1 cellular context compared by ENCODE assay signal in the genomic region with DNA sequence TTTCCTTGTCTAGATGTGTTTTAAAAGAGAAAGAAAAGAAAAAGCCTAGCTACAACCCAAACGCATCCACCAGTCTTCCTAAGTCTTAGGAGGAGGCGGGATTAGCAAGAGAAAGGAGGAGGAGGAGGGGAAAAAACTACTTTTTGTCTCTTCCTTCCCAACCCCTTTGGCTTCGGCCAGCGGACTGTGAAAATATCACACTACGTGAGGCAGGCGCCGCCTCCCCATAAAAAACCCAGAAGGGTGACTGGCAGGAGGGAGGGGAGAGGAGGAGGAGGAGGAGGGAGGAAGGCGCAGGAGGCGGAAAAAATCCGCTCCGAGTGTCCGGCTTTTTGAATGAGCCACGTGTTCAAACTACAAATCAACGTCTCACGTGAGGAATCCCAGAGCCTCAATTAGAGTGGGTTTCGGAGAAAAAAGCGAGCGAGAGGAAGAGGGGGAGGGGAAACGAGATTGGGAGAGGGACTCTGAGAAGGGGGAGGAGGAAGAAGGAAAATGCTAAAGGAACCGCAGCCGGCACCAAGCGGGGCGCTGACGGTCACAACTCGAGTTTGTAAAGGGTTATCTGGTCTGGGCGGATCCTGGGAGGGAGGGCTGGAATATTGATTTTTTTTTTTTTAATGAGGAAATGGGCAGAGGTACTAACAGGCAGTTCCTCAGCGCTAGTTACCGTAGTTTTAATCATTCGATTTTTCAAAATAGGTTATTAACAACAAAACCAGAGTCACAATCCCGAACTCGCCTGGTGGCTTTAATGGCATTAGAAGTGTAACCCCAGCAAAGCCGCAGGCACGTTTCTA.
TF ChIP-seq lines count a peak whose summit lies in the region.

A gene (minus strand): TSS at position 202 of the 800 bp plus-strand sequence. CDS start 381 bp downstream, outside the sequence.

TF ChIP-seq in HepG2, 621 proteins besides CTCF, POLR2A, EP300 and RAD21 (continued from another document and continues in another):
- no peak for TF ChIP-seq AHR (CRISPR knock-in tag; IDR thresholded peaks at IDR 0.05)
- no peak for TF ChIP-seq CEBPG (CRISPR knock-in tag; IDR thresholded peaks at IDR 0.05)
- TF ChIP-seq, protein P1, sequence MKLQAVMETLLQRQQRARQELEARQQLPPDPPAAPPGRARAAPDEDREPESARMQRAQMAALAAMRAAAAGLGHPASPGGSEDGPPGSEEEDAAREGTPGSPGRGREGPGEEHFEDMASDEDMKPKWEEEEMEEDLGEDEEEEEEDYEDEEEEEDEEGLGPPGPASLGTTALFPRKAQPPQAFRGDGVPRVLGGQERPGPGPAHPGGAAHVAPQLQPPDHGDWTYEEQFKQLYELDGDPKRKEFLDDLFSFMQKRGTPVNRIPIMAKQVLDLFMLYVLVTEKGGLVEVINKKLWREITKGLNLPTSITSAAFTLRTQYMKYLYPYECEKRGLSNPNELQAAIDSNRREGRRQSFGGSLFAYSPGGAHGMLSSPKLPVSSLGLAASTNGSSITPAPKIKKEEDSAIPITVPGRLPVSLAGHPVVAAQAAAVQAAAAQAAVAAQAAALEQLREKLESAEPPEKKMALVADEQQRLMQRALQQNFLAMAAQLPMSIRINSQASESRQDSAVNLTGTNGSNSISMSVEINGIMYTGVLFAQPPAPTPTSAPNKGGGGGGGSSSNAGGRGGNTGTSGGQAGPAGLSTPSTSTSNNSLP (IDR thresholded peaks at IDR 0.05; ENCODE audit: low read depth, low read length) = no peak
- no peak for TF ChIP-seq ZNF737 (CRISPR knock-in tag; IDR thresholded peaks at IDR 0.05; ENCODE audit: borderline replicate concordance)
- no peak for TF ChIP-seq TGIF2 (CRISPR knock-in tag; IDR thresholded peaks at IDR 0.05)
- TF ChIP-seq TCF7L2 (IDR thresholded peaks at IDR 0.05; ENCODE audit: low read depth, low read length) = no peak
- no peak for TF ChIP-seq KLF15 (CRISPR knock-in tag; IDR thresholded peaks at IDR 0.05; ENCODE audit: borderline replicate concordance)
- no peak for TF ChIP-seq ZNF138 (CRISPR knock-in tag; IDR thresholded peaks at IDR 0.05; ENCODE audit: low read depth)
- TF ChIP-seq ZSCAN9 (CRISPR knock-in tag; IDR thresholded peaks at IDR 0.05; ENCODE audit: borderline replicate concordance) = peak; percentile 42; the same call in 1 of the 2 replicates
- no peak for TF ChIP-seq ZNF260 (CRISPR knock-in tag; IDR thresholded peaks at IDR 0.05; ENCODE audit: borderline replicate concordance, low read depth)
- TF ChIP-seq, protein P2, sequence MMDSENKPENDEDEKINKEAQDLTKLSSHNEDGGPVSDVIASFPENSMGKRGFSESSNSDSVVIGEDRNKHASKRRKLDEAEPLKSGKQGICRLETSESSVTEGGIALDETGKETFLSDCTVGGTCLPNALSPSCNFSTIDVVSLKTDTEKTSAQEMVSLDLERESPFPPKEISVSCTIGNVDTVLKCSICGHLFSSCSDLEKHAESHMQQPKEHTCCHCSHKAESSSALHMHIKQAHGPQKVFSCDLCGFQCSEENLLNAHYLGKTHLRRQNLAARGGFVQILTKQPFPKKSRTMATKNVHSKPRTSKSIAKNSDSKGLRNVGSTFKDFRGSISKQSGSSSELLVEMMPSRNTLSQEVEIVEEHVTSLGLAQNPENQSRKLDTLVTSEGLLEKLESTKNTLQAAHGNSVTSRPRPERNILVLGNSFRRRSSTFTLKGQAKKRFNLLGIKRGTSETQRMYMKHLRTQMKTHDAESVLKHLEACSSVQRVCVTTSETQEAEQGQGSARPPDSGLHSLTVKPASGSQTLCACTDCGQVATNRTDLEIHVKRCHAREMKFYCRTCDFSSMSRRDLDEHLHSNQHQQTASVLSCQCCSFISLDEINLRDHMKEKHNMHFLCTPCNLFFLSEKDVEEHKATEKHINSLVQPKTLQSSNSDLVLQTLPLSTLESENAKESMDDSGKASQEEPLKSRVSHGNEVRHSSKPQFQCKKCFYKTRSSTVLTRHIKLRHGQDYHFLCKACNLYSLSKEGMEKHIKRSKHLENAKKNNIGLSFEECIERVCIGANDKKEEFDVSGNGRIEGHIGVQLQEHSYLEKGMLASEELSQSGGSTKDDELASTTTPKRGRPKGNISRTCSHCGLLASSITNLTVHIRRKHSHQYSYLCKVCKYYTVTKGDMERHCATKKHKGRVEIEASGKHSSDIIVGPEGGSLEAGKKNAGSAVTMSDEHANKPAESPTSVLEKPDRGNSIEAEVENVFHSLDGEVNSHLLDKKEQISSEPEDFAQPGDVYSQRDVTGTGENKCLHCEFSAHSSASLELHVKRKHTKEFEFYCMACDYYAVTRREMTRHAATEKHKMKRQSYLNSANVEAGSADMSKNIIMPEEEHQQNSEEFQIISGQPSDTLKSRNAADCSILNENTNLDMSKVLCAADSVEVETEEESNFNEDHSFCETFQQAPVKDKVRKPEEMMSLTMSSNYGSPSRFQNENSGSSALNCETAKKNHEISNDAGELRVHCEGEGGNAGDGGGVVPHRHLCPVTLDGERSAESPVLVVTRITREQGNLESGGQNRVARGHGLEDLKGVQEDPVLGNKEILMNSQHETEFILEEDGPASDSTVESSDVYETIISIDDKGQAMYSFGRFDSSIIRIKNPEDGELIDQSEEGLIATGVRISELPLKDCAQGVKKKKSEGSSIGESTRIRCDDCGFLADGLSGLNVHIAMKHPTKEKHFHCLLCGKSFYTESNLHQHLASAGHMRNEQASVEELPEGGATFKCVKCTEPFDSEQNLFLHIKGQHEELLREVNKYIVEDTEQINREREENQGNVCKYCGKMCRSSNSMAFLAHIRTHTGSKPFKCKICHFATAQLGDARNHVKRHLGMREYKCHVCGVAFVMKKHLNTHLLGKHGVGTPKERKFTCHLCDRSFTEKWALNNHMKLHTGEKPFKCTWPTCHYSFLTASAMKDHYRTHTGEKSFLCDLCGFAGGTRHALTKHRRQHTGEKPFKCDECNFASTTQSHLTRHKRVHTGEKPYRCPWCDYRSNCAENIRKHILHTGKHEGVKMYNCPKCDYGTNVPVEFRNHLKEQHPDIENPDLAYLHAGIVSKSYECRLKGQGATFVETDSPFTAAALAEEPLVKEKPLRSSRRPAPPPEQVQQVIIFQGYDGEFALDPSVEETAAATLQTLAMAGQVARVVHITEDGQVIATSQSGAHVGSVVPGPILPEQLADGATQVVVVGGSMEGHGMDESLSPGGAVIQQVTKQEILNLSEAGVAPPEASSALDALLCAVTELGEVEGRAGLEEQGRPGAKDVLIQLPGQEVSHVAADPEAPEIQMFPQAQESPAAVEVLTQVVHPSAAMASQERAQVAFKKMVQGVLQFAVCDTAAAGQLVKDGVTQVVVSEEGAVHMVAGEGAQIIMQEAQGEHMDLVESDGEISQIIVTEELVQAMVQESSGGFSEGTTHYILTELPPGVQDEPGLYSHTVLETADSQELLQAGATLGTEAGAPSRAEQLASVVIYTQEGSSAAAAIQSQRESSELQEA (CRISPR knock-in tag; IDR thresholded peaks at IDR 0.05; ENCODE audit: not compliant biosample characterization) = no peak
- TF ChIP-seq, protein P3, sequence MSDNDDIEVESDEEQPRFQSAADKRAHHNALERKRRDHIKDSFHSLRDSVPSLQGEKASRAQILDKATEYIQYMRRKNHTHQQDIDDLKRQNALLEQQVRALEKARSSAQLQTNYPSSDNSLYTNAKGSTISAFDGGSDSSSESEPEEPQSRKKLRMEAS (IDR thresholded peaks at IDR 0.05) = peak; percentile 71
- no peak for TF ChIP-seq HOXD1 (CRISPR knock-in tag; IDR thresholded peaks at IDR 0.05)
- TF ChIP-seq, protein P4, sequence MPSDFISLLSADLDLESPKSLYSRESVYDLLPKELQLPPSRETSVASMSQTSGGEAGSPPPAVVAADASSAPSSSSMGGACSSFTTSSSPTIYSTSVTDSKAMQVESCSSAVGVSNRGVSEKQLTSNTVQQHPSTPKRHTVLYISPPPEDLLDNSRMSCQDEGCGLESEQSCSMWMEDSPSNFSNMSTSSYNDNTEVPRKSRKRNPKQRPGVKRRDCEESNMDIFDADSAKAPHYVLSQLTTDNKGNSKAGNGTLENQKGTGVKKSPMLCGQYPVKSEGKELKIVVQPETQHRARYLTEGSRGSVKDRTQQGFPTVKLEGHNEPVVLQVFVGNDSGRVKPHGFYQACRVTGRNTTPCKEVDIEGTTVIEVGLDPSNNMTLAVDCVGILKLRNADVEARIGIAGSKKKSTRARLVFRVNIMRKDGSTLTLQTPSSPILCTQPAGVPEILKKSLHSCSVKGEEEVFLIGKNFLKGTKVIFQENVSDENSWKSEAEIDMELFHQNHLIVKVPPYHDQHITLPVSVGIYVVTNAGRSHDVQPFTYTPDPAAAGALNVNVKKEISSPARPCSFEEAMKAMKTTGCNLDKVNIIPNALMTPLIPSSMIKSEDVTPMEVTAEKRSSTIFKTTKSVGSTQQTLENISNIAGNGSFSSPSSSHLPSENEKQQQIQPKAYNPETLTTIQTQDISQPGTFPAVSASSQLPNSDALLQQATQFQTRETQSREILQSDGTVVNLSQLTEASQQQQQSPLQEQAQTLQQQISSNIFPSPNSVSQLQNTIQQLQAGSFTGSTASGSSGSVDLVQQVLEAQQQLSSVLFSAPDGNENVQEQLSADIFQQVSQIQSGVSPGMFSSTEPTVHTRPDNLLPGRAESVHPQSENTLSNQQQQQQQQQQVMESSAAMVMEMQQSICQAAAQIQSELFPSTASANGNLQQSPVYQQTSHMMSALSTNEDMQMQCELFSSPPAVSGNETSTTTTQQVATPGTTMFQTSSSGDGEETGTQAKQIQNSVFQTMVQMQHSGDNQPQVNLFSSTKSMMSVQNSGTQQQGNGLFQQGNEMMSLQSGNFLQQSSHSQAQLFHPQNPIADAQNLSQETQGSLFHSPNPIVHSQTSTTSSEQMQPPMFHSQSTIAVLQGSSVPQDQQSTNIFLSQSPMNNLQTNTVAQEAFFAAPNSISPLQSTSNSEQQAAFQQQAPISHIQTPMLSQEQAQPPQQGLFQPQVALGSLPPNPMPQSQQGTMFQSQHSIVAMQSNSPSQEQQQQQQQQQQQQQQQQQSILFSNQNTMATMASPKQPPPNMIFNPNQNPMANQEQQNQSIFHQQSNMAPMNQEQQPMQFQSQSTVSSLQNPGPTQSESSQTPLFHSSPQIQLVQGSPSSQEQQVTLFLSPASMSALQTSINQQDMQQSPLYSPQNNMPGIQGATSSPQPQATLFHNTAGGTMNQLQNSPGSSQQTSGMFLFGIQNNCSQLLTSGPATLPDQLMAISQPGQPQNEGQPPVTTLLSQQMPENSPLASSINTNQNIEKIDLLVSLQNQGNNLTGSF (CRISPR knock-in tag; IDR thresholded peaks at IDR 0.05) = no peak
- no peak for TF ChIP-seq ZNF607 (CRISPR knock-in tag; IDR thresholded peaks at IDR 0.05; ENCODE audit: borderline replicate concordance)
- no peak for TF ChIP-seq ZNF883 (CRISPR knock-in tag; IDR thresholded peaks at IDR 0.05; ENCODE audit: not compliant biosample characterization)
- TF ChIP-seq, protein P5, sequence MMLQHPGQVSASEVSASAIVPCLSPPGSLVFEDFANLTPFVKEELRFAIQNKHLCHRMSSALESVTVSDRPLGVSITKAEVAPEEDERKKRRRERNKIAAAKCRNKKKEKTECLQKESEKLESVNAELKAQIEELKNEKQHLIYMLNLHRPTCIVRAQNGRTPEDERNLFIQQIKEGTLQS (CRISPR knock-in tag; IDR thresholded peaks at IDR 0.05) = no peak
- TF ChIP-seq, protein P6, sequence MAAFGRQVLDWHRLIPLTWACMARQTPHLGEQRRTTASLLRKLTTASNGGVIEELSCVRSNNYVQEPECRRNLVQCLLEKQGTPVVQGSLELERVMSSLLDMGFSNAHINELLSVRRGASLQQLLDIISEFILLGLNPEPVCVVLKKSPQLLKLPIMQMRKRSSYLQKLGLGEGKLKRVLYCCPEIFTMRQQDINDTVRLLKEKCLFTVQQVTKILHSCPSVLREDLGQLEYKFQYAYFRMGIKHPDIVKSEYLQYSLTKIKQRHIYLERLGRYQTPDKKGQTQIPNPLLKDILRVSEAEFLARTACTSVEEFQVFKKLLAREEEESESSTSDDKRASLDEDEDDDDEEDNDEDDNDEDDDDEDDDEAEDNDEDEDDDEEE (CRISPR knock-in tag; IDR thresholded peaks at IDR 0.05) = no peak
- no peak for TF ChIP-seq AGO2 (optimal IDR thresholded peaks at IDR 0.05; ENCODE audit: low read depth, low read length)
- TF ChIP-seq ZNF460 (CRISPR knock-in tag; IDR thresholded peaks at IDR 0.05; ENCODE audit: borderline replicate concordance) = no peak
- no peak for TF ChIP-seq SPEN (CRISPR knock-in tag; IDR thresholded peaks at IDR 0.05; ENCODE audit: low read depth)
- TF ChIP-seq ETV6 (CRISPR knock-in tag; conservative IDR thresholded peaks at IDR 0.05) = no peak
- TF ChIP-seq TBL1XR1 (IDR thresholded peaks at IDR 0.05; ENCODE audit: borderline replicate concordance, low read length, partially characterized antibody) = no peak
- no peak; the same call in 1 of the 2 replicates for TF ChIP-seq ZNF772 (CRISPR knock-in tag; IDR thresholded peaks at IDR 0.05)
- no peak for TF ChIP-seq ZNF253 (CRISPR knock-in tag; IDR thresholded peaks at IDR 0.05; ENCODE audit: borderline replicate concordance)
- TF ChIP-seq KDM2A (CRISPR knock-in tag; IDR thresholded peaks at IDR 0.05; ENCODE audit: borderline replicate concordance, low read depth) = no peak
- no peak for TF ChIP-seq ZNF768 (CRISPR knock-in tag; IDR thresholded peaks at IDR 0.05)
- no peak for TF ChIP-seq HNRNPL (IDR thresholded peaks at IDR 0.05; ENCODE audit: low read depth, low read length)
- TF ChIP-seq ZNF841 (CRISPR knock-in tag; IDR thresholded peaks at IDR 0.05; ENCODE audit: borderline replicate concordance) = 0 out of 2 replicates have a peak, but pooled peaks have one; percentile 33
- TF ChIP-seq, protein P7, sequence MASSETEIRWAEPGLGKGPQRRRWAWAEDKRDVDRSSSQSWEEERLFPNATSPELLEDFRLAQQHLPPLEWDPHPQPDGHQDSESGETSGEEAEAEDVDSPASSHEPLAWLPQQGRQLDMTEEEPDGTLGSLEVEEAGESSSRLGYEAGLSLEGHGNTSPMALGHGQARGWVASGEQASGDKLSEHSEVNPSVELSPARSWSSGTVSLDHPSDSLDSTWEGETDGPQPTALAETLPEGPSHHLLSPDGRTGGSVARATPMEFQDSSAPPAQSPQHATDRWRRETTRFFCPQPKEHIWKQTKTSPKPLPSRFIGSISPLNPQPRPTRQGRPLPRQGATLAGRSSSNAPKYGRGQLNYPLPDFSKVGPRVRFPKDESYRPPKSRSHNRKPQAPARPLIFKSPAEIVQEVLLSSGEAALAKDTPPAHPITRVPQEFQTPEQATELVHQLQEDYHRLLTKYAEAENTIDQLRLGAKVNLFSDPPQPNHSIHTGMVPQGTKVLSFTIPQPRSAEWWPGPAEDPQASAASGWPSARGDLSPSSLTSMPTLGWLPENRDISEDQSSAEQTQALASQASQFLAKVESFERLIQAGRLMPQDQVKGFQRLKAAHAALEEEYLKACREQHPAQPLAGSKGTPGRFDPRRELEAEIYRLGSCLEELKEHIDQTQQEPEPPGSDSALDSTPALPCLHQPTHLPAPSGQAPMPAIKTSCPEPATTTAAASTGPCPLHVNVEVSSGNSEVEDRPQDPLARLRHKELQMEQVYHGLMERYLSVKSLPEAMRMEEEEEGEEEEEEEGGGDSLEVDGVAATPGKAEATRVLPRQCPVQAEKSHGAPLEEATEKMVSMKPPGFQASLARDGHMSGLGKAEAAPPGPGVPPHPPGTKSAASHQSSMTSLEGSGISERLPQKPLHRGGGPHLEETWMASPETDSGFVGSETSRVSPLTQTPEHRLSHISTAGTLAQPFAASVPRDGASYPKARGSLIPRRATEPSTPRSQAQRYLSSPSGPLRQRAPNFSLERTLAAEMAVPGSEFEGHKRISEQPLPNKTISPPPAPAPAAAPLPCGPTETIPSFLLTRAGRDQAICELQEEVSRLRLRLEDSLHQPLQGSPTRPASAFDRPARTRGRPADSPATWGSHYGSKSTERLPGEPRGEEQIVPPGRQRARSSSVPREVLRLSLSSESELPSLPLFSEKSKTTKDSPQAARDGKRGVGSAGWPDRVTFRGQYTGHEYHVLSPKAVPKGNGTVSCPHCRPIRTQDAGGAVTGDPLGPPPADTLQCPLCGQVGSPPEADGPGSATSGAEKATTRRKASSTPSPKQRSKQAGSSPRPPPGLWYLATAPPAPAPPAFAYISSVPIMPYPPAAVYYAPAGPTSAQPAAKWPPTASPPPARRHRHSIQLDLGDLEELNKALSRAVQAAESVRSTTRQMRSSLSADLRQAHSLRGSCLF (CRISPR knock-in tag; IDR thresholded peaks at IDR 0.05; ENCODE audit: borderline replicate concordance) = no peak
- peak; percentile 49; the same call in 1 of the 2 replicates for TF ChIP-seq GFI1 (CRISPR knock-in tag; IDR thresholded peaks at IDR 0.05; ENCODE audit: borderline replicate concordance)
